In the genomic region with DNA sequence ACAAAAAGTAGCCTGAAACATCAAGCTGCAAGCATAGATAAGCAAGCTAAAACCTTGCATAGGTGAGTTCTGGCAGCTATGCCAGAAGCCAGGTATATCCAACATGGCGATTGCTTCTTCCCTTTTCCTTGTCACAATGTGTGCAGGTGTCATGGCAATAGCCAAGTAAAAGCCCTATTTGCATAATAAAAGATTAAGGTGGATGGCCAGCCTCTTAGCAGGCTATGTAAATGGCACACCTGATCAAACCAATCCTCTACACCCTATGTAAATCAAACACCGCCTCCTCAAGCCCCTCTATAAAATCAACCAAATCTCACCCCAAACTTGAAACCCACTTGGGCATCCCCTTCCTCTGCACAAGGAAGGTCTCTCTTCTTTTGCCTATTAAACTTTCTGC, we compare ENCODE assay signal across 36 cellular contexts.
"Had no signal": no experiment of that assay in that cellular context is flagged by ENCODE, and none has a peak within 500 bp of the region (broad histone marks: within the 10 kb centered on the region; RNA-seq: fewer than 3 reads in every experiment).

No MANE protein-coding gene starts in this region.

- H3K4me1 Mint-ChIP-seq: activated CD4-positive, alpha-beta memory T cell treated with anti-CD3 and anti-CD28 coated beads, Interleukin-2, amount 10 ng/mL, durations not matched to agents 7 days and 5 days; activated CD4-positive, alpha-beta T cell treated with anti-CD3 and anti-CD28 coated beads for 36 hours; activated CD4-positive, alpha-beta T cell treated with anti-CD3 and anti-CD28 coated beads, Interleukin-2, amount 10 ng/mL, durations not matched to agents 7 days and 5 days; activated CD8-positive, alpha-beta memory T cell treated with anti-CD3 and anti-CD28 coated beads, Interleukin-2, amount 10 ng/mL, durations not matched to agents 7 days and 5 days; activated naive CD4-positive, alpha-beta T cell treated with anti-CD3 and anti-CD28 coated beads, Interleukin-2, amount 10 ng/mL, durations not matched to agents 7 days and 5 days; activated naive CD4-positive, alpha-beta T cell treated with anti-CD3 and anti-CD28 coated beads, Interleukin-2, amount 50 U/mL, for 24 hours; activated naive CD8-positive, alpha-beta T cell treated with anti-CD3 and anti-CD28 coated beads, Interleukin-2, amount 10 ng/mL, durations not matched to agents 7 days and 5 days; activated naive CD8-positive, alpha-beta T cell treated with anti-CD3 and anti-CD28 coated beads, Interleukin-2, amount 50 U/mL, for 24 hours; central memory CD8-positive, alpha-beta T cell had no signal

- H3K36me3 Mint-ChIP-seq: activated CD8-positive, alpha-beta memory T cell treated with anti-CD3 and anti-CD28 coated beads, Interleukin-2, amount 10 ng/mL, durations not matched to agents 7 days and 5 days; activated naive CD4-positive, alpha-beta T cell treated with anti-CD3 and anti-CD28 coated beads, Interleukin-2, amount 10 ng/mL, durations not matched to agents 7 days and 5 days; activated naive CD4-positive, alpha-beta T cell treated with anti-CD3 and anti-CD28 coated beads, Interleukin-2, amount 50 U/mL, for 24 hours; activated naive CD8-positive, alpha-beta T cell; activated naive CD8-positive, alpha-beta T cell treated with anti-CD3 and anti-CD28 coated beads, Interleukin-2, amount 10 ng/mL, durations not matched to agents 7 days and 5 days; brain had no signal

- H3K9me3 ChIP-seq: ascending aorta had no signal

- H3K4me1 ChIP-seq: ascending aorta had no signal

- H3K27me3 Mint-ChIP-seq: activated CD4-positive, alpha-beta memory T cell treated with anti-CD3 and anti-CD28 coated beads, Interleukin-2, amount 10 ng/mL, durations not matched to agents 7 days and 5 days; activated CD4-positive, alpha-beta T cell treated with anti-CD3 and anti-CD28 coated beads for 36 hours; activated CD4-positive, alpha-beta T cell treated with anti-CD3 and anti-CD28 coated beads, Interleukin-2, amount 10 ng/mL, durations not matched to agents 7 days and 5 days; activated CD8-positive, alpha-beta memory T cell treated with anti-CD3 and anti-CD28 coated beads, Interleukin-2, amount 10 ng/mL, durations not matched to agents 7 days and 5 days; activated naive CD4-positive, alpha-beta T cell treated with anti-CD3 and anti-CD28 coated beads, Interleukin-2, amount 10 ng/mL, durations not matched to agents 7 days and 5 days; activated naive CD4-positive, alpha-beta T cell treated with anti-CD3 and anti-CD28 coated beads, Interleukin-2, amount 50 U/mL, for 24 hours; activated naive CD8-positive, alpha-beta T cell; activated naive CD8-positive, alpha-beta T cell treated with anti-CD3 and anti-CD28 coated beads, Interleukin-2, amount 10 ng/mL, durations not matched to agents 7 days and 5 days; activated naive CD8-positive, alpha-beta T cell treated with anti-CD3 and anti-CD28 coated beads, Interleukin-2, amount 50 U/mL, for 24 hours; activated T-cell treated with anti-CD3 and anti-CD28 coated beads, Interleukin-2, amount 50 U/mL, for 24 hours; brain; central memory CD8-positive, alpha-beta T cell had no signal

- H3K36me3 ChIP-seq: ascending aorta, cardiac muscle cell had no signal

- ATAC-seq: activated CD4-positive, alpha-beta T cell treated with anti-CD3 and anti-CD28 coated beads for 36 hours; activated CD4-positive, CD25-positive, alpha-beta regulatory T cell treated with anti-CD3 and anti-CD28 coated beads, Interleukin-2, amount 50 U/mL, for 24 hours; activated CD8-positive, alpha-beta memory T cell treated with anti-CD3 and anti-CD28 coated beads, Interleukin-2, amount 10 ng/mL, durations not matched to agents 7 days and 5 days; activated CD8-positive, alpha-beta T cell treated with anti-CD3 and anti-CD28 coated beads, Interleukin-2, amount 10 ng/mL, durations not matched to agents 7 days and 5 days; activated naive CD8-positive, alpha-beta T cell treated with anti-CD3 and anti-CD28 coated beads, Interleukin-2, amount 50 U/mL, for 24 hours had no signal

- H3K27ac ChIP-seq: ascending aorta, cardiac muscle cell, VCaP had no signal

- H3K27ac Mint-ChIP-seq: activated CD4-positive, alpha-beta memory T cell treated with anti-CD3 and anti-CD28 coated beads, Interleukin-2, amount 10 ng/mL, durations not matched to agents 7 days and 5 days; activated CD4-positive, alpha-beta T cell treated with anti-CD3 and anti-CD28 coated beads for 36 hours; activated CD4-positive, alpha-beta T cell treated with anti-CD3 and anti-CD28 coated beads, Interleukin-2, amount 10 ng/mL, durations not matched to agents 7 days and 5 days; activated CD8-positive, alpha-beta memory T cell treated with anti-CD3 and anti-CD28 coated beads, Interleukin-2, amount 10 ng/mL, durations not matched to agents 7 days and 5 days; activated CD8-positive, alpha-beta T cell treated with anti-CD3 and anti-CD28 coated beads, Interleukin-2, amount 10 ng/mL, durations not matched to agents 7 days and 5 days; activated naive CD4-positive, alpha-beta T cell treated with anti-CD3 and anti-CD28 coated beads, Interleukin-2, amount 10 ng/mL, durations not matched to agents 7 days and 5 days; activated naive CD4-positive, alpha-beta T cell treated with anti-CD3 and anti-CD28 coated beads, Interleukin-2, amount 50 U/mL, for 24 hours; activated naive CD8-positive, alpha-beta T cell; activated naive CD8-positive, alpha-beta T cell treated with anti-CD3 and anti-CD28 coated beads, Interleukin-2, amount 10 ng/mL, durations not matched to agents 7 days and 5 days; activated naive CD8-positive, alpha-beta T cell treated with anti-CD3 and anti-CD28 coated beads, Interleukin-2, amount 50 U/mL, for 24 hours; activated T-cell treated with anti-CD3 and anti-CD28 coated beads, Interleukin-2, amount 50 U/mL, for 24 hours; activated T-helper 2 cell treated with anti-CD3 and anti-CD28 coated beads, Interferon-gamma antibody, Interleukin-2, Interleukin-4, amounts not matched to agents 10 μg/mL and 5 μg/mL and 100 μg/mL, durations not matched to agents 14 hours and 24 hours and 36 hours; brain; T-helper 1 cell treated with Interleukin-12 subunit alpha and Interleukin-12 subunit beta and Interleukin-4 antibody, amounts not matched to agents 30 μg/mL and 1 μg/mL, for 36 hours; T-helper 2 cell treated with Interferon-gamma antibody and Interleukin-4, amounts not matched to agents 5 μg/mL and 100 μg/mL, for 36 hours had no signal

- H3K27me3 ChIP-seq: ascending aorta, cardiac muscle cell had no signal

- H3K9me3 Mint-ChIP-seq: activated naive CD4-positive, alpha-beta T cell treated with anti-CD3 and anti-CD28 coated beads, Interleukin-2, amount 10 ng/mL, durations not matched to agents 7 days and 5 days; activated naive CD8-positive, alpha-beta T cell treated with anti-CD3 and anti-CD28 coated beads, Interleukin-2, amount 50 U/mL, for 24 hours had no signal

- H3K4me3 ChIP-seq: ascending aorta, cardiac muscle cell had no signal

- H3K4me3 Mint-ChIP-seq: activated CD4-positive, alpha-beta memory T cell treated with anti-CD3 and anti-CD28 coated beads, Interleukin-2, amount 10 ng/mL, durations not matched to agents 7 days and 5 days; activated CD4-positive, alpha-beta T cell treated with anti-CD3 and anti-CD28 coated beads for 36 hours; activated CD4-positive, alpha-beta T cell treated with anti-CD3 and anti-CD28 coated beads, Interleukin-2, amount 10 ng/mL, durations not matched to agents 7 days and 5 days; activated CD8-positive, alpha-beta memory T cell treated with anti-CD3 and anti-CD28 coated beads, Interleukin-2, amount 10 ng/mL, durations not matched to agents 7 days and 5 days; activated CD8-positive, alpha-beta T cell treated with anti-CD3 and anti-CD28 coated beads, Interleukin-2, amount 10 ng/mL, durations not matched to agents 7 days and 5 days; activated naive CD4-positive, alpha-beta T cell treated with anti-CD3 and anti-CD28 coated beads, Interleukin-2, amount 10 ng/mL, durations not matched to agents 7 days and 5 days; activated naive CD4-positive, alpha-beta T cell treated with anti-CD3 and anti-CD28 coated beads, Interleukin-2, amount 50 U/mL, for 24 hours; activated naive CD8-positive, alpha-beta T cell; activated naive CD8-positive, alpha-beta T cell treated with anti-CD3 and anti-CD28 coated beads, Interleukin-2, amount 10 ng/mL, durations not matched to agents 7 days and 5 days; activated naive CD8-positive, alpha-beta T cell treated with anti-CD3 and anti-CD28 coated beads, Interleukin-2, amount 50 U/mL, for 24 hours; activated T-cell treated with anti-CD3 and anti-CD28 coated beads, Interleukin-2, amount 50 U/mL, for 24 hours; brain; central memory CD8-positive, alpha-beta T cell; T-helper 1 cell treated with Interleukin-12 subunit alpha and Interleukin-12 subunit beta and Interleukin-4 antibody, amounts not matched to agents 30 μg/mL and 1 μg/mL, for 36 hours; T-helper 2 cell treated with Interferon-gamma antibody and Interleukin-4, amounts not matched to agents 5 μg/mL and 100 μg/mL, for 36 hours had no signal

- DNase-seq: activated CD4-positive, alpha-beta memory T cell treated with anti-CD3 and anti-CD28 coated beads, Interleukin-2, amount 10 ng/mL, durations not matched to agents 7 days and 5 days; activated CD4-positive, alpha-beta T cell treated with anti-CD3 and anti-CD28 coated beads for 1 hour; activated CD4-positive, alpha-beta T cell treated with anti-CD3 and anti-CD28 coated beads for 36 hours; activated CD4-positive, alpha-beta T cell treated with anti-CD3 and anti-CD28 coated beads for 48 hours; activated CD4-positive, alpha-beta T cell treated with anti-CD3 and anti-CD28 coated beads, Interleukin-2, amount 10 ng/mL, durations not matched to agents 7 days and 5 days; activated CD4-positive, alpha-beta T cell treated with anti-CD3 and anti-CD28 coated beads, Interleukin-2, amount 50 U/mL, for 48 hours; activated CD4-positive, CD25-positive, alpha-beta regulatory T cell; activated CD8-positive, alpha-beta memory T cell treated with anti-CD3 and anti-CD28 coated beads for 24 hours; activated CD8-positive, alpha-beta memory T cell treated with anti-CD3 and anti-CD28 coated beads, Interleukin-2, amount 10 ng/mL, durations not matched to agents 7 days and 5 days; activated CD8-positive, alpha-beta memory T cell treated with anti-CD3 and anti-CD28 coated beads, Interleukin-2, amount 50 U/mL, for 48 hours; activated CD8-positive, alpha-beta T cell treated with anti-CD3 and anti-CD28 coated beads, Interleukin-2, amount 10 ng/mL, durations not matched to agents 7 days and 5 days; activated effector memory CD4-positive, alpha-beta T cell treated with Interleukin-2 at 50 U/mL for 16 hours; activated gamma-delta T cell; activated naive CD4-positive, alpha-beta T cell treated with anti-CD3 and anti-CD28 coated beads, Interleukin-2, amount 10 ng/mL, durations not matched to agents 7 days and 5 days; activated naive CD4-positive, alpha-beta T cell treated with Interleukin-2 at 50 U/mL for 16 hours; activated naive CD8-positive, alpha-beta T cell treated with anti-CD3 and anti-CD28 coated beads, Interleukin-2, amount 10 ng/mL, durations not matched to agents 7 days and 5 days; activated naive CD8-positive, alpha-beta T cell treated with anti-CD3 and anti-CD28 coated beads, Interleukin-2, amount 50 U/mL, for 24 hours; activated T-cell treated with anti-CD3 and anti-CD28 coated beads, Interleukin-2, amount 50 U/mL, for 24 hours; activated T-cell treated with anti-CD3 and anti-CD28 coated beads, Interleukin-2, amount 50 U/mL, for 48 hours; amygdala; anterior cingulate cortex; caudate nucleus; cerebellar nuclear complex; T-helper 2 cell; T-helper 9 cell had no signal
